In genomic region chr12:6376079-6376941, GRCh38 we compare ENCODE assay signal across 1 cellular context.
TF ChIP-seq lines count a peak whose summit lies in the region.

No MANE protein-coding gene starts in this region.

TF ChIP-seq in K562, 482 proteins besides CTCF, POLR2A, EP300 and RAD21 (continued from another document):
- TF ChIP-seq BHLHE40 (IDR thresholded peaks at IDR 0.05; ENCODE audit: low read length) = peak; percentile 52; the same call in 1 of the 2 replicates
- TF ChIP-seq PRDM10 (IDR thresholded peaks at IDR 0.05; ENCODE audit: partially characterized antibody) = no peak
- TF ChIP-seq ZFX (CRISPR knock-in tag; IDR thresholded peaks at IDR 0.05) = peak; percentile 35; the same call in 1 of the 2 replicates
- TF ChIP-seq ZNF592 (IDR thresholded peaks at IDR 0.05) = 0 out of 2 replicates have a peak, but pooled peaks have one; percentile 13
- no peak for TF ChIP-seq ELK3 (CRISPR knock-in tag; IDR thresholded peaks at IDR 0.05)
- no peak for TF ChIP-seq TCF7L2 (IDR thresholded peaks at IDR 0.05; ENCODE audit: low read depth, low read length)
- TF ChIP-seq SOX6 (IDR thresholded peaks at IDR 0.05) = peak; percentile 35; the same call in 1 of the 2 replicates
- no peak for TF ChIP-seq GTF2A2 (tag; IDR thresholded peaks at IDR 0.05)
- TF ChIP-seq EGR1 (conservative IDR thresholded peaks at IDR 0.05) = peak; percentile 64
- no peak for TF ChIP-seq CREBBP (IDR thresholded peaks at IDR 0.05; ENCODE audit: low read depth, low read length)
- TF ChIP-seq FOSL1 (tag; conservative IDR thresholded peaks at IDR 0.05) = no peak
- no peak for TF ChIP-seq CLOCK (CRISPR knock-in tag; IDR thresholded peaks at IDR 0.05; ENCODE audit: borderline replicate concordance)
- 0 out of 2 replicates have a peak, but pooled peaks have one; percentile 48 for TF ChIP-seq ZNF232 (CRISPR knock-in tag; IDR thresholded peaks at IDR 0.05)
